8 cellular contexts compared by ENCODE assay signal in the genomic region with DNA sequence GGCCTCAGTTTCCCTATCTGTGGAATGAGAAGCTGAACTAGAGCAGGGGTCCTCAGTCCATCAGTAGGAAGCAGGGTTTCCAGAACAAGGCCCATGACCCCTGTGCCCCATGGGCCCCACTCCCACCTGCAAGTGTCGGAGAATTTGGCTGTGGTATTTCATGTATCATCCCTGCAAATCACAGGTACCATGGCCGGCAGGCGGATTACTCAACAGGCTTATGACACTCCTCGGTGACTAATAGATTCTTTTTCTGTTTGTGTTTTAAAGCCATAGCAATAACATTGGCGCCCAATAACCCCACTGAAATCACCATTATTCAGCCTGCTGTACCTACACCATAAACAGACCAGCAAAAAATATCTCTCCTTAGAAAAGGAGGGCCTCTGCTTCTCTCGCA. TPM values are rescaled to one million over a fixed set of nuclear protein-coding genes. Genes with fewer than 3 reads are reported as not detected.
A peak's percentile ranks its signal among the peaks of the same experiment; 100 is the strongest.
DNase-seq lines count a peak whose midpoint lies in the region; ATAC-seq and TF ChIP-seq lines count a peak whose summit lies in the region.
"Had no signal": no experiment of that assay in that cellular context is flagged by ENCODE, and none has a peak within 500 bp of the region (broad histone marks: within the 10 kb centered on the region; RNA-seq: fewer than 3 reads in every experiment).

No MANE protein-coding gene starts in this region.

- H3K27me3 Mint-ChIP-seq in HFFc6 (ENCODE audit: insufficient read depth), result peaks cover 26% of the 10 kb centered on the region

- no peaks in the 10 kb centered on the region for H3K9me2 ChIP-seq in SK-N-SH

- H3K27ac ChIP-seq in SK-N-SH (ENCODE audit: low read depth in 2 of 2, low read length in 1 of 2), result no peak overlapping the region
- H3K27ac ChIP-seq in gastroesophageal sphincter, result peak overlapping the region; percentile 45 to 82 (median 76)
- no peak overlapping the region for H3K27ac ChIP-seq in substantia nigra (ENCODE audit: low read depth, low read length, poor library complexity, severe bottlenecking)

- H3K9ac ChIP-seq in SK-N-SH, result no peak overlapping the region

- no peaks in the 10 kb centered on the region for H3K36me3 Mint-ChIP-seq in HFFc6 (ENCODE audit: low read depth)

- H3F3A ChIP-seq in SK-N-SH (replicated peaks; ENCODE audit: insufficient read depth), result no peaks in the 10 kb centered on the region

- 57% methylated on average over 5 of the region's 6 CpGs for WGBS in SK-N-SH (ENCODE audit: low lambda C conversion rate)
- 27 to 34% methylated on average over 2 to 5 of the region's 6 CpGs for WGBS in gastroesophageal sphincter (ENCODE audit: low coverage in 1 of 2), 2 donors

- H3K4me3 ChIP-seq in SK-N-SH (ENCODE audit: low read depth in 2 of 2, low read length in 1 of 2), result no peak overlapping the region
- H3K4me3 ChIP-seq in gastroesophageal sphincter, result no peak overlapping the region

- peaks cover 17% of the 10 kb centered on the region for H3K4me1 Mint-ChIP-seq in HFFc6 (ENCODE audit: low read depth)

- no peak for TF ChIP-seq CTCF in HFFc6 (IDR thresholded peaks at IDR 0.05)
- no peak for TF ChIP-seq CTCF in SK-N-SH (IDR thresholded peaks at IDR 0.05)
- no peak for TF ChIP-seq CTCF in gastroesophageal sphincter (IDR thresholded peaks at IDR 0.05)

- no peak overlapping the region for H3K4me2 ChIP-seq in SK-N-SH

- TF ChIP-seq EP300 in SK-N-SH (IDR thresholded peaks at IDR 0.05; ENCODE audit: borderline replicate concordance in 1 of 2, low read depth in 1 of 2, low read length in 1 of 2), result no peak
- TF ChIP-seq EP300 in gastroesophageal sphincter (IDR thresholded peaks at IDR 0.05), result no peak

- POLR2A ChIA-PET in SK-N-SH (lab: Yijun Ruan, JAX), result no interaction called here

- peak; percentile 81 for DNase-seq in HFFc6
- no peak for DNase-seq in SK-N-SH
- DNase-seq in stromal cell of bone marrow (ENCODE audit: low read depth), result peak; percentile 57
- no peak for DNase-seq in dermis blood vessel endothelial cell
- no peak for DNase-seq in substantia nigra (lab: John Stamatoyannopoulos, UW)

- H2AFZ ChIP-seq in SK-N-SH (ENCODE audit: low read depth), result no peak overlapping the region

- no peak for TF ChIP-seq POLR2A in gastroesophageal sphincter (IDR thresholded peaks at IDR 0.05)

- H3K4me3 Mint-ChIP-seq in HFFc6, result no peak overlapping the region
- H3K4me3 Mint-ChIP-seq: nephron had no signal

- no peaks in the 10 kb centered on the region for H3K9me3 ChIP-seq in SK-N-SH
- no peaks in the 10 kb centered on the region for H3K9me3 ChIP-seq in gastroesophageal sphincter

- TF ChIP-seq RAD21 in SK-N-SH (IDR thresholded peaks at IDR 0.05; ENCODE audit: low read length), result no peak

- H3K36me3 ChIP-seq in SK-N-SH (replicated peaks in 1 of 2; ENCODE audit: control insufficient read depth in 1 of 2, insufficient read depth in 2 of 2, low read length in 1 of 2), result no peaks in the 10 kb centered on the region
- H3K36me3 ChIP-seq in gastroesophageal sphincter, result no peaks in the 10 kb centered on the region

- no peaks in the 10 kb centered on the region for H4K20me1 ChIP-seq in SK-N-SH (ENCODE audit: insufficient read depth)

- ATAC-seq in gastroesophageal sphincter, result peak; percentile 73
- no peak for ATAC-seq in GM18519 (IDR thresholded peaks at IDR 0.05; ENCODE audit: low FRiP score, unreplicated experiment)

- CTCF ChIA-PET in SK-N-SH (lab: Yijun Ruan, JAX), result interaction anchor here (0.6 to 1.6 kb wide), 2 partner anchors 58 to 130 kb away, joined by 3 to 4 read pairs; no protein-coding TSS in a partner anchor

- peak overlapping the region; percentile 89 for H3K27ac Mint-ChIP-seq in HFFc6

- H3K27me3 ChIP-seq in SK-N-SH (ENCODE audit: insufficient read depth), result peaks cover 13% of the 10 kb centered on the region; the same call in 1 of the 2 replicates
- H3K27me3 ChIP-seq in gastroesophageal sphincter, result no peaks in the 10 kb centered on the region

- H3K4me1 ChIP-seq in SK-N-SH (ENCODE audit: control insufficient read depth in 1 of 2, insufficient read depth in 2 of 2, low read depth in 1 of 2, low read length in 1 of 2), result peaks cover 0 to 6% of the 10 kb centered on the region in 2 experiments; a peak in 1 of 4 replicates
- H3K4me1 ChIP-seq in gastroesophageal sphincter, result peaks cover 0 to 49% (median 26%) of the 10 kb centered on the region in 3 donors

- no peaks in the 10 kb centered on the region for H3K9me3 Mint-ChIP-seq in HFFc6
- H3K9me3 Mint-ChIP-seq: nephron had no signal

- H3K79me2 ChIP-seq in SK-N-SH (ENCODE audit: insufficient read depth), result no peaks in the 10 kb centered on the region

TF ChIP-seq in SK-N-SH, 30 proteins besides CTCF, POLR2A, EP300 and RAD21:
- TF ChIP-seq ELF1 (IDR thresholded peaks at IDR 0.05), result no peak
- 0 out of 2 replicates have a peak, but pooled peaks have one; percentile 23 for TF ChIP-seq FOSL2 (IDR thresholded peaks at IDR 0.05; ENCODE audit: borderline replicate concordance, low read depth)
- no peak for TF ChIP-seq RCOR1 (IDR thresholded peaks at IDR 0.05; ENCODE audit: low read length)
- TF ChIP-seq, protein P1, sequence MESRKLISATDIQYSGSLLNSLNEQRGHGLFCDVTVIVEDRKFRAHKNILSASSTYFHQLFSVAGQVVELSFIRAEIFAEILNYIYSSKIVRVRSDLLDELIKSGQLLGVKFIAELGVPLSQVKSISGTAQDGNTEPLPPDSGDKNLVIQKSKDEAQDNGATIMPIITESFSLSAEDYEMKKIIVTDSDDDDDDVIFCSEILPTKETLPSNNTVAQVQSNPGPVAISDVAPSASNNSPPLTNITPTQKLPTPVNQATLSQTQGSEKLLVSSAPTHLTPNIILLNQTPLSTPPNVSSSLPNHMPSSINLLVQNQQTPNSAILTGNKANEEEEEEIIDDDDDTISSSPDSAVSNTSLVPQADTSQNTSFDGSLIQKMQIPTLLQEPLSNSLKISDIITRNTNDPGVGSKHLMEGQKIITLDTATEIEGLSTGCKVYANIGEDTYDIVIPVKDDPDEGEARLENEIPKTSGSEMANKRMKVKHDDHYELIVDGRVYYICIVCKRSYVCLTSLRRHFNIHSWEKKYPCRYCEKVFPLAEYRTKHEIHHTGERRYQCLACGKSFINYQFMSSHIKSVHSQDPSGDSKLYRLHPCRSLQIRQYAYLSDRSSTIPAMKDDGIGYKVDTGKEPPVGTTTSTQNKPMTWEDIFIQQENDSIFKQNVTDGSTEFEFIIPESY (IDR thresholded peaks at IDR 0.05; ENCODE audit: borderline replicate concordance, low read depth), result no peak

RNA-seq across cellular contexts. Expression of a gene that starts 60.0 kb away (rescaled TPM):
- not detected for total RNA-seq in HFFc6 (2021; fragmentation: NEBNext Ultra II Directional; extraction: Animal tissue kit (Norgen Biotek cat#: 25700))
- 0.43 and 0.70 TPM in 2 replicates for polyA plus RNA-seq in SK-N-SH (2012; rRNA removed)
- polyA plus RNA-seq in SK-N-SH (2012; cell fraction: cytosol; rRNA removed), result 0.21 and 0.33 TPM in 2 replicates
- polyA plus RNA-seq in SK-N-SH (2012; cell fraction: nucleus; rRNA removed), result 0.74 and 0.83 TPM in 2 replicates
- total RNA-seq in gastroesophageal sphincter, result 10 to 100 TPM in 1 of 4 donors, 1 to 10 TPM in 3; 2.5 to 17.1 (median 5.4) TPM
- total RNA-seq in dermis blood vessel endothelial cell, result 0.09 TPM in 1 of 2 replicates, not detected in the other

Comparison
In these comparisons a context has a peak if more than half of its experiments do, and no peak if none do; other contexts are left out.
1. DNase-seq: peak in HFFc6 (single experiment) and stromal cell of bone marrow (single experiment); none in SK-N-SH (single experiment), dermis blood vessel endothelial cell (single experiment) and substantia nigra (0 of 49).
2. H3K27ac ChIP-seq: peak in gastroesophageal sphincter (4 of 4); none in SK-N-SH (0 of 2) and substantia nigra (single experiment).